14 cellular contexts compared by ENCODE assay signal in genomic region chr22:46350111-46350510, GRCh38. TPM values are rescaled to one million over a fixed set of nuclear protein-coding genes. Genes with fewer than 3 reads are reported as not detected.
DNase-seq lines count a peak whose midpoint lies in the region; ATAC-seq and TF ChIP-seq lines count a peak whose summit lies in the region.
"Had no signal": no experiment of that assay in that cellular context is flagged by ENCODE, and none has a peak within 500 bp of the region (broad histone marks: within the 10 kb centered on the region; RNA-seq: fewer than 3 reads in every experiment).

No MANE protein-coding gene starts in this region.

- H3K27me3 ChIP-seq in right atrium auricular region = no peaks in the 10 kb centered on the region
- no peaks in the 10 kb centered on the region for H3K27me3 ChIP-seq in body of pancreas

- peaks cover 80% of the 10 kb centered on the region for H3K36me3 ChIP-seq in right atrium auricular region
- H3K36me3 ChIP-seq in body of pancreas (replicated peaks in 1 of 2; ENCODE audit: insufficient read depth in 1 of 2, low read depth in 2 of 2) = peaks cover 9 to 11% of the 10 kb centered on the region in 2 donors

- H3K27ac ChIP-seq in right atrium auricular region = peak overlapping the region; percentile 84 to 94
- H3K27ac ChIP-seq in body of pancreas = peak overlapping the region; percentile 25 to 82 (median 66)
- peak overlapping the region; percentile 62 for H3K27ac ChIP-seq in temporal lobe (ENCODE audit: low read depth, low read length)

- no peak for DNase-seq in right atrium auricular region (ENCODE audit: low spot score)
- no peak for DNase-seq in cardiac septum (ENCODE audit: low spot score)
- DNase-seq in body of pancreas = no peak
- peak; percentile 52 for DNase-seq in medulla oblongata (ENCODE audit: extremely low spot score)
- DNase-seq in NCI-H2227 treated with DMSO at 0.1 percent for 48 hours (lab: John Stamatoyannopoulos, UW) = no peak
- DNase-seq: C1 segment of cervical spinal cord; CD4-positive, alpha-beta T cell; DMS79 treated with DMSO at 0.1 percent for 48 hours; EL had no signal

- no peak overlapping the region for H3K4me3 ChIP-seq in right atrium auricular region
- no peak overlapping the region for H3K4me3 ChIP-seq in body of pancreas
- H3K4me3 ChIP-seq: HAP-1 had no signal

- no peaks in the 10 kb centered on the region for H3K9me3 ChIP-seq in right atrium auricular region
- H3K9me3 ChIP-seq in body of pancreas = no peaks in the 10 kb centered on the region
- H3K9me3 ChIP-seq: HAP-1 had no signal

- H3K4me1 ChIP-seq in right atrium auricular region (peaks cover 0 to 68% of the 10 kb centered on the region in 2 donors), body of pancreas (peaks cover 90% of the 10 kb centered on the region)
- H3K4me1 ChIP-seq: HAP-1 had no signal

- 51 to 55% methylated on average over 8 of the region's 8 CpGs for WGBS in body of pancreas, 2 donors

- intact Hi-C loops in cardiac septum (cut with DNase I) = no loop called here
- intact Hi-C loops in body of pancreas (cut with DNase I) = no loop called here

- no peak for TF ChIP-seq CTCF in right atrium auricular region (IDR thresholded peaks at IDR 0.05)
- no peak for TF ChIP-seq CTCF in body of pancreas (IDR thresholded peaks at IDR 0.05)

- ATAC-seq in body of pancreas = no peak
- ATAC-seq in GM18511 (IDR thresholded peaks at IDR 0.05; ENCODE audit: unreplicated experiment) = no peak
- no peak for ATAC-seq in GM19351 (IDR thresholded peaks at IDR 0.05; ENCODE audit: unreplicated experiment)
- ATAC-seq: HepG2 had no signal

- TF ChIP-seq POLR2A in body of pancreas (IDR thresholded peaks at IDR 0.05) = no peak

RNA-seq across cellular contexts. Expression of gene TRMU, which starts 14.6 kb away (rescaled TPM):
- total RNA-seq in right atrium auricular region (10 to 100 TPM; 22.2 to 22.4 TPM), cardiac septum (34.7 TPM), body of pancreas (10 to 100 TPM; 34.2 to 43.5 TPM), temporal lobe (21.6 TPM)

RNA-seq across cellular contexts. Expression of gene GTSE1, which starts 53.4 kb away (rescaled TPM):
- total RNA-seq in right atrium auricular region (under 1 TPM; 0.16 to 0.63 TPM), cardiac septum (0.32 TPM), body of pancreas (under 1 TPM in 1 of 2 donors, not detected in 1; 0.26 TPM), temporal lobe (1.7 TPM)
